In the genomic region with DNA sequence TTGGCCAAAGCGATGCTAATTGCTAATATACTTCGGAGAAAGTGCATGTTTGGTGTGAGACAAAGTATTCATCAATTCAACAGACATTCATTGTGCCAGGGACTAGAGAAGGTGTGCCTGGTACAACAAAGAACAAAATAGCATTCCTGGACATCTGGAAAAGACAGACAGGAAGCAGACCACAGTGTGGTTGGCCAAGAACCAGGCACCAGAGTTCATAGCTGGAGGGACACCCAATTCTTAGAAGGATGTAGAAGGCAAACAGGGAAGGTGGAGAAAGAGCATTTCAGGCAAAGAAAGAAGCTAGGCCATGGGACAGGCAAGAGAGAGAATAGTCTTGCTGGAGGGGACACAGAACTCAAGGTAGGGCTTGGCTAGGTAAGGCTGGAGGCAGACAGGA, we compare ENCODE assay signal across 17 cellular contexts.
DNase-seq lines count a peak whose midpoint lies in the region; ATAC-seq and TF ChIP-seq lines count a peak whose summit lies in the region.
"Had no signal": no experiment of that assay in that cellular context is flagged by ENCODE, and none has a peak within 500 bp of the region (broad histone marks: within the 10 kb centered on the region; RNA-seq: fewer than 3 reads in every experiment).

No MANE protein-coding gene starts in this region.

- H3K9me3 ChIP-seq in HCT116 (ENCODE audit: control insufficient read depth in 1 of 2, insufficient read depth in 1 of 2, low read depth in 1 of 2, low read length in 2 of 2) (no peaks in the 10 kb centered on the region), neuronal stem cell (replicated peaks in 1 of 2; ENCODE audit: control insufficient read depth in 2 of 2, insufficient read depth in 1 of 2, low read depth in 1 of 2, low read length in 2 of 2) (no peaks in the 10 kb centered on the region)

- no peak overlapping the region for H3K4ac ChIP-seq in neuronal stem cell (ENCODE audit: low read length)

- intact Hi-C loops in HCT116 (cut with micrococcal nuclease) (no loop called here), cardiac septum (cut with DNase I) (loop anchor here (5.0 kb wide), 1 partner anchor 117 kb away; no protein-coding TSS in a partner anchor)

- in situ Hi-C loops in astrocyte of the spinal cord (cut with HindIII; ENCODE audit: low sequenced_read_pairs) = no loop called here

- H3K4me1 ChIP-seq in HCT116 (ENCODE audit: control insufficient read depth in 1 of 2, insufficient read depth in 2 of 2, low read length in 2 of 2) = peaks cover 25 to 36% of the 10 kb centered on the region in 2 experiments
- peaks cover 16 to 19% of the 10 kb centered on the region in 2 donors for H3K4me1 ChIP-seq in neuronal stem cell (ENCODE audit: control insufficient read depth in 2 of 2, insufficient read depth in 1 of 2, low read depth in 1 of 2, low read length in 2 of 2)

- H3K23ac ChIP-seq in neuronal stem cell (ENCODE audit: low read depth, low read length, poor library complexity) = no peak overlapping the region

- peak overlapping the region; percentile 8; the same call in 1 of the 2 replicates for H3K4me2 ChIP-seq in HCT116 (ENCODE audit: low read length)
- H3K4me2 ChIP-seq in neuronal stem cell (ENCODE audit: insufficient read depth, low read length, poor library complexity, severe bottlenecking) = no peak overlapping the region
- H3K4me2 ChIP-seq: GM23338 had no signal

- POLR2A ChIA-PET in HCT116 (lab: Charles Lee) = no interaction called here

- H3K27ac ChIP-seq in HCT116 (ENCODE audit: low read depth, low read length) = no peak overlapping the region
- H3K27ac ChIP-seq in neuronal stem cell (replicated peaks; ENCODE audit: low read length) = no peak overlapping the region

- H3K27me3 ChIP-seq in HCT116 (ENCODE audit: insufficient read depth, low read length) (no peaks in the 10 kb centered on the region), neuronal stem cell (ENCODE audit: control insufficient read depth in 3 of 3, insufficient read depth in 3 of 3, low read depth in 1 of 3, low read length in 3 of 3) (peaks cover 0 to 4% (median 0%) of the 10 kb centered on the region in 3 experiments)

- H2BK12ac ChIP-seq in neuronal stem cell (ENCODE audit: low read length) = no peak overlapping the region

- no peaks in the 10 kb centered on the region for H3K36me3 ChIP-seq in HCT116 (ENCODE audit: control insufficient read depth in 1 of 2, insufficient read depth in 2 of 2, low read length in 2 of 2)
- no peaks in the 10 kb centered on the region for H3K36me3 ChIP-seq in neuronal stem cell (replicated peaks in 1 of 2; ENCODE audit: control insufficient read depth in 2 of 2, insufficient read depth in 2 of 2, low read length in 2 of 2)

- no peak for TF ChIP-seq POLR2A in HCT116 (IDR thresholded peaks at IDR 0.05; ENCODE audit: borderline replicate concordance, extremely low read depth, insufficient read depth, insufficient read length)

- H2AK5ac ChIP-seq in neuronal stem cell (ENCODE audit: low read depth, low read length) = no peak overlapping the region

- H3K79me1 ChIP-seq in neuronal stem cell (ENCODE audit: low read depth, low read length) = no peaks in the 10 kb centered on the region

- ATAC-seq in HCT116 (no peak), GM18520 (IDR thresholded peaks at IDR 0.05; ENCODE audit: unreplicated experiment) (no peak)
- ATAC-seq: GM23338, K562 had no signal

- no peaks in the 10 kb centered on the region for H3K79me2 ChIP-seq in HCT116 (ENCODE audit: insufficient read depth, low read length)

- no peak overlapping the region for H4K91ac ChIP-seq in neuronal stem cell (ENCODE audit: low read depth, low read length, poor library complexity)

- DNase-seq in HCT116 (ENCODE audit: low read depth, low spot score) (no peak), NCI-H226 (peak; percentile 40), astrocyte of the spinal cord (ENCODE audit: low read depth, low spot score) (peak; percentile 45), neuronal stem cell (ENCODE audit: low spot score) (no peak), NOMO-1 treated with dmso at 0.1 percent for 144 hours (lab: John Stamatoyannopoulos, UW; ENCODE audit: unreplicated experiment) (no peak), cardiac septum (ENCODE audit: low spot score) (no peak), T-helper 1 cell (no peak)
- DNase-seq: AML-193; C1 segment of cervical spinal cord; Calu3; CD4-positive, alpha-beta T cell; DMS 273 treated with DMSO at 0.1 percent for 48 hours; H7 had no signal

- no peak overlapping the region for H4K8ac ChIP-seq in neuronal stem cell (ENCODE audit: low read depth, low read length)

- BruUV-seq in HCT116 (replicated peaks; lab: Mats Ljungman, UMichigan) = no TSS peak

- no peak for TF ChIP-seq CTCF in HCT116 (IDR thresholded peaks at IDR 0.05 in 2 of 3, conservative IDR thresholded peaks at IDR 0.05 in 1 of 3; ENCODE audit: borderline replicate concordance in 1 of 3, insufficient read depth in 1 of 3, low read depth in 2 of 3, low read length in 2 of 3)
- no peak for TF ChIP-seq CTCF in astrocyte of the spinal cord (IDR thresholded peaks at IDR 0.05; ENCODE audit: low read depth, low read length)

- H3K9me2 ChIP-seq in HCT116 (ENCODE audit: insufficient read depth) = no peaks in the 10 kb centered on the region

- H2BK5ac ChIP-seq in neuronal stem cell (ENCODE audit: low read length) = no peak overlapping the region

- CTCF ChIA-PET in HCT116 (lab: Charles Lee) = no interaction called here

- H2AFZ ChIP-seq in HCT116 (ENCODE audit: low read depth, low read length, poor library complexity, severe bottlenecking) (no peak overlapping the region), neuronal stem cell (ENCODE audit: low read length) (no peak overlapping the region)
- H2AFZ ChIP-seq: GM23338 had no signal

- peak overlapping the region; percentile 63 for H3K18ac ChIP-seq in neuronal stem cell (ENCODE audit: low read length)

- RAD21 ChIA-PET in HCT116 (lab: Charles Lee; ENCODE audit: low non-redundant PET in 1 of 2, low total read pairs in 2 of 2, uncharacterized antibody in 2 of 2, unreplicated experiment in 2 of 2) = no interaction called here

- peak overlapping the region; percentile 15 for H2BK15ac ChIP-seq in neuronal stem cell (ENCODE audit: low read length)

- TF ChIP-seq RAD21 in HCT116 (IDR thresholded peaks at IDR 0.05; ENCODE audit: low read depth) = no peak

- no peak overlapping the region for H2BK120ac ChIP-seq in neuronal stem cell (ENCODE audit: low read depth, low read length)

- H3K14ac ChIP-seq in neuronal stem cell (ENCODE audit: low read length) = no peak overlapping the region

- no CpG with 5 or more reads among the region's 2 CpGs for WGBS in neuronal stem cell (ENCODE audit: extremely low coverage in 2 of 2, insufficient read length in 2 of 2, insufficient replicate concordance in 1 of 2), 2 donors

- no peak overlapping the region for H3K9ac ChIP-seq in HCT116 (ENCODE audit: low read length)
- H3K9ac ChIP-seq in neuronal stem cell (ENCODE audit: low read depth, low read length, poor library complexity) = no peak overlapping the region

- no peaks in the 10 kb centered on the region for H4K20me1 ChIP-seq in HCT116 (ENCODE audit: insufficient read depth)

- H3K4me3 ChIP-seq in HCT116 (replicated peaks in 1 of 2; ENCODE audit: low read depth in 1 of 2, low read length in 2 of 2) (no peak overlapping the region), astrocyte of the spinal cord (ENCODE audit: low read depth, low read length) (no peak overlapping the region), neuronal stem cell (ENCODE audit: low read length in 2 of 2) (no peak overlapping the region)
- H3K4me3 ChIP-seq: GM12878, GM23338, K562 had no signal

TF ChIP-seq in HCT116, 20 proteins besides CTCF, POLR2A, EP300 and RAD21 (continues in another document):
- no peak for TF ChIP-seq YY1 (IDR thresholded peaks at IDR 0.05; ENCODE audit: extremely low read depth, insufficient replicate concordance, low read depth, low read length)
- TF ChIP-seq ZNF274 (IDR thresholded peaks at IDR 0.05; ENCODE audit: low read depth, low read length) = no peak
- TF ChIP-seq EGR1 (IDR thresholded peaks at IDR 0.05; ENCODE audit: low read depth) = no peak
- no peak for TF ChIP-seq CEBPB (IDR thresholded peaks at IDR 0.05; ENCODE audit: low read depth)
- TF ChIP-seq POLR2AphosphoS5 (IDR thresholded peaks at IDR 0.05; ENCODE audit: low read depth, low read length) = no peak
- no peak for TF ChIP-seq SP1 (IDR thresholded peaks at IDR 0.05; ENCODE audit: low read depth)
- no peak for TF ChIP-seq SIN3A (IDR thresholded peaks at IDR 0.05; ENCODE audit: low read depth)
- TF ChIP-seq JUND (IDR thresholded peaks at IDR 0.05) = no peak
- TF ChIP-seq, protein P1, sequence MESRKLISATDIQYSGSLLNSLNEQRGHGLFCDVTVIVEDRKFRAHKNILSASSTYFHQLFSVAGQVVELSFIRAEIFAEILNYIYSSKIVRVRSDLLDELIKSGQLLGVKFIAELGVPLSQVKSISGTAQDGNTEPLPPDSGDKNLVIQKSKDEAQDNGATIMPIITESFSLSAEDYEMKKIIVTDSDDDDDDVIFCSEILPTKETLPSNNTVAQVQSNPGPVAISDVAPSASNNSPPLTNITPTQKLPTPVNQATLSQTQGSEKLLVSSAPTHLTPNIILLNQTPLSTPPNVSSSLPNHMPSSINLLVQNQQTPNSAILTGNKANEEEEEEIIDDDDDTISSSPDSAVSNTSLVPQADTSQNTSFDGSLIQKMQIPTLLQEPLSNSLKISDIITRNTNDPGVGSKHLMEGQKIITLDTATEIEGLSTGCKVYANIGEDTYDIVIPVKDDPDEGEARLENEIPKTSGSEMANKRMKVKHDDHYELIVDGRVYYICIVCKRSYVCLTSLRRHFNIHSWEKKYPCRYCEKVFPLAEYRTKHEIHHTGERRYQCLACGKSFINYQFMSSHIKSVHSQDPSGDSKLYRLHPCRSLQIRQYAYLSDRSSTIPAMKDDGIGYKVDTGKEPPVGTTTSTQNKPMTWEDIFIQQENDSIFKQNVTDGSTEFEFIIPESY (IDR thresholded peaks at IDR 0.05; ENCODE audit: extremely low read depth, insufficient replicate concordance, low read length) = no peak
- no peak for TF ChIP-seq CBX3 (IDR thresholded peaks at IDR 0.05; ENCODE audit: low read depth)
- TF ChIP-seq SRF (IDR thresholded peaks at IDR 0.05; ENCODE audit: low read depth) = no peak

Comparison
In these comparisons a context has a peak if more than half of its experiments do, and no peak if none do; other contexts are left out.
1. DNase-seq: peak in NCI-H226 (single experiment) and astrocyte of the spinal cord (single experiment); none in HCT116 (single experiment), neuronal stem cell (single experiment), NOMO-1 treated with dmso at 0.1 percent for 144 hours (single experiment), cardiac septum (single experiment) and T-helper 1 cell (0 of 5).